ENCODE assay signal across 9 cellular contexts in genomic region chr13:79946556-79946955, GRCh38.
"Had no signal": no experiment of that assay in that cellular context is flagged by ENCODE, and none has a peak within 500 bp of the region (broad histone marks: within the 10 kb centered on the region; RNA-seq: fewer than 3 reads in every experiment).

No MANE protein-coding gene starts in this region.

- DNase-seq: GM23248, GOT3, H7, HFFc6, IMR-90, KG1 had no signal

- H3K9me3 Mint-ChIP-seq: HFFc6 had no signal

- ATAC-seq: HCT116, HepG2, K562 had no signal

- H3K4me3 Mint-ChIP-seq: HFFc6 had no signal

- H3K27ac Mint-ChIP-seq: HFFc6 had no signal
